8 cellular contexts compared by ENCODE assay signal in the genomic region with DNA sequence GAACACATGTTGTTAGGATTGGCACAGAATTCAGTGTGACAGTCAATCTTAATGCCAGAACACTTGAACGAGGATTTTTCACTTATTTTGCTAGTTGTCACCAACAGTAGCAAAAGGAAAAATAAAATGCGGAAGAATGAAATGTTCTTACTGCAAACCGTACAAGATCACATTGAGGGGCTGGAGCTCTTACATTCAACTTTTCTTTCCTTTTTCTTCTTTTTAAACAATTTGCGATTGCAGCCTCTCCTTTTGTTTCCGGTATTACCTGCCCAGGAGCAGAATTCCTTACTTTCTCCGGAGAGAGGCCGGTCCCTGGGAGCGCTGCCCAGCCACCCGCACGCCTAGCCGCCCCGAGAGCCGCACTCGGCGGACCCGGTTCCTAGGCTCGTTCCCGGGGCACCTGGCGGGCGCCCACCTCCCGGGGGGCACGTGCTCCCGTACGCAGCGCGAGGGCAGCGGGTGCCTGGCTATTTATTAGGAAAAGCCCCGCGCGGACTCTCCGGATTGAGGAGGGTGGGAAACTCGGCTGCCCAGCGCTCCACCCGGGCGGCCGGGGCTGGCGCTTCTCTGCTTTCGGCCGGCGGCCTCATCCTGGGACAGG. TPM values are rescaled to one million over a fixed set of nuclear protein-coding genes. Genes with fewer than 3 reads are reported as not detected.
A peak's percentile ranks its signal among the peaks of the same experiment; 100 is the strongest.
DNase-seq lines count a peak whose midpoint lies in the region; ATAC-seq, FAIRE-seq and TF ChIP-seq lines count a peak whose summit lies in the region.

No MANE protein-coding gene starts in this region.

- no peak overlapping the region for H3K14ac ChIP-seq in neuronal stem cell (ENCODE audit: low read length)

- no peak for TF ChIP-seq CTCF in RWPE2 (IDR thresholded peaks at IDR 0.05; ENCODE audit: poor library complexity, severe bottlenecking)
- TF ChIP-seq CTCF in epithelial cell of proximal tubule (conservative IDR thresholded peaks at IDR 0.05; ENCODE audit: low read depth, low read length): peak; percentile 1
- TF ChIP-seq CTCF in D721Med (IDR thresholded peaks at IDR 0.05; ENCODE audit: insufficient read depth, missing control alignments): no peak
- TF ChIP-seq CTCF in GM10266 (IDR thresholded peaks at IDR 0.05; ENCODE audit: control insufficient read depth, insufficient read depth, low read depth, missing control alignments): no peak

- H3K4me3 ChIP-seq in RWPE2 (ENCODE audit: severe bottlenecking): peak overlapping the region; percentile 91
- H3K4me3 ChIP-seq in epithelial cell of proximal tubule (ENCODE audit: low read depth, low read length): peak overlapping the region; percentile 85
- H3K4me3 ChIP-seq in neuronal stem cell (ENCODE audit: low read length in 2 of 2): peak overlapping the region; percentile 64 to 96

- FAIRE-seq in D721Med (lab: Jason Lieb, UNC): no peak

- peaks cover 3% of the 10 kb centered on the region for H3K79me1 ChIP-seq in neuronal stem cell (ENCODE audit: low read depth, low read length)

- peak overlapping the region; percentile 20 for H3K23ac ChIP-seq in neuronal stem cell (ENCODE audit: low read depth, low read length, poor library complexity)

- no peaks in the 10 kb centered on the region for H3K9me3 ChIP-seq in RWPE2 (ENCODE audit: severe bottlenecking)
- peaks cover 0 to 11% of the 10 kb centered on the region in 2 donors for H3K9me3 ChIP-seq in neuronal stem cell (replicated peaks in 1 of 2; ENCODE audit: control insufficient read depth in 2 of 2, insufficient read depth in 1 of 2, low read depth in 1 of 2, low read length in 2 of 2)

- H2AK5ac ChIP-seq in neuronal stem cell (ENCODE audit: low read depth, low read length): no peak overlapping the region

- H3K4me2 ChIP-seq in neuronal stem cell (ENCODE audit: insufficient read depth, low read length, poor library complexity, severe bottlenecking): peak overlapping the region; percentile 58

- H3K27ac ChIP-seq in RWPE2 (ENCODE audit: poor library complexity, severe bottlenecking) (peak overlapping the region; percentile 63), neuronal stem cell (replicated peaks; ENCODE audit: low read length) (peak overlapping the region; percentile 88)

- H2AFZ ChIP-seq in neuronal stem cell (ENCODE audit: low read length): peak overlapping the region; percentile 100

- H2BK120ac ChIP-seq in neuronal stem cell (ENCODE audit: low read depth, low read length): no peak overlapping the region

- peaks cover 7% of the 10 kb centered on the region for H3K4me1 ChIP-seq in RWPE2 (ENCODE audit: insufficient read depth, poor library complexity, severe bottlenecking)
- peaks cover 9 to 11% of the 10 kb centered on the region in 2 donors for H3K4me1 ChIP-seq in neuronal stem cell (ENCODE audit: control insufficient read depth in 2 of 2, insufficient read depth in 1 of 2, low read depth in 1 of 2, low read length in 2 of 2)

- H4K91ac ChIP-seq in neuronal stem cell (ENCODE audit: low read depth, low read length, poor library complexity): no peak overlapping the region

- no peak overlapping the region for H3K4ac ChIP-seq in neuronal stem cell (ENCODE audit: low read length)

- no peaks in the 10 kb centered on the region for H3K27me3 ChIP-seq in RWPE2 (ENCODE audit: insufficient read depth, poor library complexity, severe bottlenecking)
- H3K27me3 ChIP-seq in neuronal stem cell (ENCODE audit: control insufficient read depth in 3 of 3, insufficient read depth in 3 of 3, low read depth in 1 of 3, low read length in 3 of 3): no peaks in the 10 kb centered on the region

- peak; percentile 0 for ATAC-seq in HG02571 (IDR thresholded peaks at IDR 0.05; ENCODE audit: unreplicated experiment)
- ATAC-seq in RWPE2 (ENCODE audit: low read depth): peak; percentile 26; the same call in 2 of the 3 replicates

- H2BK5ac ChIP-seq in neuronal stem cell (ENCODE audit: low read length): peak overlapping the region; percentile 87

- H3K36me3 ChIP-seq in RWPE2 (ENCODE audit: low read depth) (no peaks in the 10 kb centered on the region; the same call in 1 of the 2 replicates), neuronal stem cell (replicated peaks in 1 of 2; ENCODE audit: control insufficient read depth in 2 of 2, insufficient read depth in 2 of 2, low read length in 2 of 2) (peaks cover 2 to 9% of the 10 kb centered on the region in 2 donors)

- TF ChIP-seq POLR2A in GM10847 (IDR thresholded peaks at IDR 0.05; ENCODE audit: extremely low read depth, insufficient read length): peak; percentile 70

- no peak for DNase-seq in RWPE2 (ENCODE audit: low spot score)
- DNase-seq in epithelial cell of proximal tubule (ENCODE audit: low read depth): no peak
- DNase-seq in neuronal stem cell (ENCODE audit: low spot score): no peak
- no peak for DNase-seq in amniotic stem cell (lab: John Stamatoyannopoulos, UW)
- DNase-seq in D721Med (ENCODE audit: insufficient read length, low spot score): no peak
- DNase-seq in GM10266 (ENCODE audit: extremely low spot score): no peak

- H2BK12ac ChIP-seq in neuronal stem cell (ENCODE audit: low read length): no peak overlapping the region

- H2BK15ac ChIP-seq in neuronal stem cell (ENCODE audit: low read length): no peak overlapping the region

- H3K9ac ChIP-seq in neuronal stem cell (ENCODE audit: low read depth, low read length, poor library complexity): no peak overlapping the region

- WGBS in neuronal stem cell (ENCODE audit: extremely low coverage in 2 of 2, insufficient read length in 2 of 2, insufficient replicate concordance in 1 of 2), 2 donors: no CpG with 5 or more reads among the region's 40 CpGs

- peak overlapping the region; percentile 93 for H3K18ac ChIP-seq in neuronal stem cell (ENCODE audit: low read length)

- H4K8ac ChIP-seq in neuronal stem cell (ENCODE audit: low read depth, low read length): no peak overlapping the region

RNA-seq across cellular contexts. Expression of a gene that starts 1.2 kb away (rescaled TPM):
- 53.5 and 79.2 TPM in 2 replicates for total RNA-seq in epithelial cell of proximal tubule
- polyA plus RNA-seq in neuronal stem cell (2013, experiment 1 of 2): 379 TPM
- 395 TPM for polyA plus RNA-seq in neuronal stem cell (2013, experiment 2 of 2)
